ENCODE assay signal across 6 cellular contexts in the genomic region with DNA sequence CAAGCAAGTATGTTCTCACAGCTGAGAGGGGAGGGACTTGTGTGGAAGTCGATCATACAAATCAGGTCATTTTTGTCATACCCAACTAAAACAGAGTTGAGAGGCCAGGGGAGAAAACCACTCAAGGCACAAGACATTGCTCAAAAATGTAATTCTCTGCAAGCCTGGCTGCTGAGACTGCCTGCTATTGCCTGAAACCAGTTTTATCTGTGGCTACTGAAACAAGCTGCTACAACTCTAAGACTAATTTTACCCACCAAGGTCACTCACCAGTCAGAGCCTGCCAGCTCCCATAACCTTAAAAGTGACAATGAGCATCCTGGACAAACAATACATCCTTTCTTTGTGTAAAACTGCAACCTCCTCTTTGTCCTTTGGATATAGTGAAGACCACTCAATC. TPM values are rescaled to one million over a fixed set of nuclear protein-coding genes. Genes with fewer than 3 reads are reported as not detected.
"Had no signal": no experiment of that assay in that cellular context is flagged by ENCODE, and none has a peak within 500 bp of the region (broad histone marks: within the 10 kb centered on the region; RNA-seq: fewer than 3 reads in every experiment).

No MANE protein-coding gene starts in this region.

- DNase-seq: H9, HCEC 1CT, IMR-90 had no signal

- H3K4me3 Mint-ChIP-seq: GM23338, H9 had no signal

- H3K4me2 ChIP-seq: GM23338 had no signal

- H2AFZ ChIP-seq: GM23338 had no signal

- H3K27ac Mint-ChIP-seq: GM23338, H9 had no signal

- H3K4me1 Mint-ChIP-seq: GM23338, H9 had no signal

- H3K4me3 ChIP-seq: GM23338 had no signal

- ATAC-seq: GM23338 had no signal

RNA-seq across cellular contexts. Expression of a gene that starts 54.1 kb away (rescaled TPM):
- total RNA-seq: GM23338, H1, H9, HT-29, IMR-90 had no signal
- polyA plus RNA-seq: GM23338, H1, IMR-90 had no signal
